In the genomic region with DNA sequence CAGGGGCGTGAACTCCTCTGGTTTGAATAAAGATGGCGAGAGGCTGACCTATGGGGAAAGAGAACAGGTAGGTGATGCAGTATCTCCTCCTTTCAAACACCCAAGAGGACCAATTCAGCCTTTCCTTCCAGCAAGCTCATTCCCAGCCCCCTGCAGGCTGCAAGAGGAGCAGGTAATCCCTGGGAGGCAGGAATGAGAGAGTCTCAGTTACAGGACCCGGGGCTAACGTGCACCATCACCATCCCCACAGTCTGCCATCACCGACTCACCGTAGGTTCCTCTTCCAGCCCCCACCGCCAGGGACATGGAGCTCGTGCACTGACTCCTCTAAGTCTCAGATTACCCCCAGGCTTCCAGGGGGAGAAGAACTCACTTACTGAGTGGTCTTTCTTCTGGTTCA, we compare ENCODE assay signal across 15 cellular contexts. TPM values are rescaled to one million over a fixed set of nuclear protein-coding genes. Genes with fewer than 3 reads are reported as not detected.
A peak's percentile ranks its signal among the peaks of the same experiment; 100 is the strongest.
DNase-seq lines count a peak whose midpoint lies in the region; ATAC-seq, FAIRE-seq and TF ChIP-seq lines count a peak whose summit lies in the region.
"Had no signal": no experiment of that assay in that cellular context is flagged by ENCODE, and none has a peak within 500 bp of the region (broad histone marks: within the 10 kb centered on the region; RNA-seq: fewer than 3 reads in every experiment).

No MANE protein-coding gene starts in this region.

- no peak overlapping the region for H4K91ac ChIP-seq in H9 (ENCODE audit: insufficient read length, low read depth, low read length)

- no peak overlapping the region for H2AK5ac ChIP-seq in H9 (ENCODE audit: insufficient read length, low read length)

- no peaks in the 10 kb centered on the region for H3K27me3 Mint-ChIP-seq in H9 (ENCODE audit: low read depth)
- no peaks in the 10 kb centered on the region; the same call in 1 of the 2 replicates for H3K27me3 Mint-ChIP-seq in WTC11 (ENCODE audit: low read depth)

- H3K36me3 Mint-ChIP-seq in H9 (ENCODE audit: insufficient read depth in 1 of 3, low read depth in 3 of 3) = no peaks in the 10 kb centered on the region
- no peaks in the 10 kb centered on the region for H3K36me3 Mint-ChIP-seq in WTC11
- H3K36me3 Mint-ChIP-seq: CD8-positive, alpha-beta T cell had no signal

- no peak overlapping the region for H2BK15ac ChIP-seq in H9 (ENCODE audit: low read depth, low read length)

- H3K23me2 ChIP-seq in H9 (ENCODE audit: insufficient read length, low read depth, low read length, poor library complexity, severe bottlenecking) = no peaks in the 10 kb centered on the region

- H3K18ac ChIP-seq in H9 (ENCODE audit: insufficient read length, low read depth, low read length) = no peak overlapping the region

- no peak overlapping the region for H3K4me3 Mint-ChIP-seq in H9
- H3K4me3 Mint-ChIP-seq in WTC11 = no peak overlapping the region
- H3K4me3 Mint-ChIP-seq: CD8-positive, alpha-beta T cell had no signal

- no peaks in the 10 kb centered on the region for H4K20me1 ChIP-seq in H9 (ENCODE audit: control insufficient read depth, insufficient read depth, insufficient read length)

- H3K9me3 ChIP-seq in A549 = 0 out of 3 replicates have a peak, but pooled peaks cover 6% of the 10 kb centered on the region
- no peaks in the 10 kb centered on the region for H3K9me3 ChIP-seq in H9 (ENCODE audit: control insufficient read depth, low read depth, low read length)

- no peak overlapping the region for H3T11ph ChIP-seq in H9 (ENCODE audit: low read length)

- H3K4me1 Mint-ChIP-seq in H9 (peaks cover 18 to 21% of the 10 kb centered on the region in 2 experiments), WTC11 (peaks cover 23% of the 10 kb centered on the region)

- H2BK20ac ChIP-seq in H9 (ENCODE audit: low read depth, low read length, poor library complexity, severe bottlenecking) = no peak overlapping the region

- H3K4me1 ChIP-seq in A549 = peaks cover 50% of the 10 kb centered on the region
- H3K4me1 ChIP-seq in H9 (ENCODE audit: insufficient read depth, low read length) = peaks cover 6% of the 10 kb centered on the region; the same call in 1 of the 2 replicates

- H3K79me1 ChIP-seq in H9 (ENCODE audit: insufficient read depth, low read depth, low read length, poor library complexity, severe bottlenecking) = no peaks in the 10 kb centered on the region

- H3K27ac ChIP-seq in A549 (peak overlapping the region; percentile 48 to 89), H9 (ENCODE audit: insufficient read length, low read depth, low read length) (no peak overlapping the region)
- H3K27ac ChIP-seq: GM23248 had no signal

- DNase-seq in A549 (ENCODE audit: low read depth in 1 of 2, low spot score in 1 of 2) = peak in 1 of 2 experiments; percentile 13
- peak; percentile 52 for DNase-seq in H9
- DNase-seq in WTC11 (ENCODE audit: low spot score) = no peak
- DNase-seq in islet precursor cell = peak; percentile 57
- no peak for DNase-seq in DMS114 treated with DMSO at 0.1 percent for 48 hours (lab: John Stamatoyannopoulos, UW; ENCODE audit: unreplicated experiment)
- DNase-seq in nucleus accumbens (lab: John Stamatoyannopoulos, UW) = no peak
- DNase-seq: GF-D8, GM23248, Karpas-422, NCI-H2029, NCI-H524 treated with DMSO at 0.1 percent for 48 hours, PC-3, SK-N-SH had no signal

- no peak overlapping the region for H3K14ac ChIP-seq in H9 (ENCODE audit: insufficient read depth, low read length)

- no peak overlapping the region for H3K27ac Mint-ChIP-seq in H9
- no peak overlapping the region for H3K27ac Mint-ChIP-seq in WTC11
- H3K27ac Mint-ChIP-seq: CD8-positive, alpha-beta T cell had no signal

- TF ChIP-seq POLR2A in A549 (IDR thresholded peaks at IDR 0.05; ENCODE audit: low read length) = no peak

- no peak for FAIRE-seq in A549 (lab: Jason Lieb, UNC)

- no peak for ATAC-seq in A549
- ATAC-seq in WTC11 = peak; percentile 75
- ATAC-seq in HG02970 (IDR thresholded peaks at IDR 0.05; ENCODE audit: low FRiP score, unreplicated experiment) = no peak
- ATAC-seq: CD8-positive, alpha-beta T cell; PC-3 had no signal

- H3K23ac ChIP-seq in H9 (ENCODE audit: insufficient read length, low read depth, low read length) = no peak overlapping the region

- no peak overlapping the region for H3K4ac ChIP-seq in H9 (ENCODE audit: low read depth, low read length)

- 83% methylated on average over 8 of the region's 8 CpGs for WGBS in A549 (ENCODE audit: missing lambda C conversion rate)
- WGBS in H9 (ENCODE audit: extremely low coverage, insufficient read length, low lambda C conversion rate) = no CpG with 5 or more reads among the region's 8 CpGs

- TF ChIP-seq CTCF in A549 (IDR thresholded peaks at IDR 0.05) (no peak), H9 (conservative IDR thresholded peaks at IDR 0.05) (peak; percentile 45; the same call in 2 of the 3 replicates), WTC11 (IDR thresholded peaks at IDR 0.05) (no peak)

- no peak overlapping the region for H4K8ac ChIP-seq in H9 (replicated peaks; ENCODE audit: insufficient read length, low read depth, low read length)

- no peak overlapping the region for H3K56ac ChIP-seq in H9 (ENCODE audit: insufficient read length, low read depth, low read length)

- no peak overlapping the region for H3K9ac ChIP-seq in H9 (ENCODE audit: extremely low read depth, insufficient read length, low read length)
- H3K9ac ChIP-seq: GM23248, SK-N-SH had no signal

- no peak for TF ChIP-seq RAD21 in A549 (conservative IDR thresholded peaks at IDR 0.05 in 1 of 2, IDR thresholded peaks at IDR 0.05 in 1 of 2)

- H2BK5ac ChIP-seq in H9 (ENCODE audit: insufficient read length, low read length) = no peak overlapping the region

- H3K4me3 ChIP-seq in A549 = no peak overlapping the region
- H3K4me3 ChIP-seq: GM23248 had no signal

- TF ChIP-seq EP300 in A549 (IDR thresholded peaks at IDR 0.05) = no peak

- no peaks in the 10 kb centered on the region for H3K79me2 ChIP-seq in H9 (ENCODE audit: insufficient read depth, low read length)

- CTCF ChIA-PET in A549 (lab: Yijun Ruan, JAX) (interaction anchor here (0.6 to 10.8 kb wide), 13 partner anchors 8 to 825 kb away, joined by 3 to 81 read pairs (median 4); partner anchors contain the start of gene EHD3), WTC11 (lab: Charles Lee) (interaction anchor here (0.7 to 2.5 kb wide), 10 partner anchors 8 to 342 kb away, joined by 3 to 7 read pairs (median 4); no protein-coding TSS in a partner anchor)

- POLR2A ChIA-PET in A549 (lab: Yijun Ruan, JAX) = no interaction called here
- POLR2A ChIA-PET in WTC11 (lab: Charles Lee) = no interaction called here

- no peaks in the 10 kb centered on the region for H3K27me3 ChIP-seq in H9 (ENCODE audit: insufficient read depth, low read length)

- H2BK120ac ChIP-seq in H9 (ENCODE audit: low read depth, low read length, poor library complexity, severe bottlenecking) = no peak overlapping the region

- H3K9me3 Mint-ChIP-seq in H9 = no peaks in the 10 kb centered on the region
- H3K9me3 Mint-ChIP-seq in WTC11 = no peaks in the 10 kb centered on the region
- H3K9me3 Mint-ChIP-seq: CD8-positive, alpha-beta T cell had no signal

- H2BK12ac ChIP-seq in H9 (ENCODE audit: insufficient read length, low read depth, low read length) = no peak overlapping the region

- no peak overlapping the region for H2AFZ ChIP-seq in H9 (ENCODE audit: low read length)
- H2AFZ ChIP-seq: GM23248 had no signal

- no peak overlapping the region for H4K5ac ChIP-seq in H9 (ENCODE audit: insufficient read length, low read depth, low read length)

- H3K4me2 ChIP-seq in A549 (no peak overlapping the region), H9 (ENCODE audit: insufficient read depth, insufficient read length, low read length) (no peak overlapping the region)
- H3K4me2 ChIP-seq: SK-N-SH had no signal

TF ChIP-seq in A549, 52 proteins besides CTCF, POLR2A, EP300 and RAD21 (continues in another document):
- TF ChIP-seq ESRRA (IDR thresholded peaks at IDR 0.05; ENCODE audit: borderline replicate concordance, low read length) (no peak), RFX5 (IDR thresholded peaks at IDR 0.05) (no peak), E2F6 (IDR thresholded peaks at IDR 0.05; ENCODE audit: borderline replicate concordance, low read depth) (no peak)
- TF ChIP-seq, protein P1, sequence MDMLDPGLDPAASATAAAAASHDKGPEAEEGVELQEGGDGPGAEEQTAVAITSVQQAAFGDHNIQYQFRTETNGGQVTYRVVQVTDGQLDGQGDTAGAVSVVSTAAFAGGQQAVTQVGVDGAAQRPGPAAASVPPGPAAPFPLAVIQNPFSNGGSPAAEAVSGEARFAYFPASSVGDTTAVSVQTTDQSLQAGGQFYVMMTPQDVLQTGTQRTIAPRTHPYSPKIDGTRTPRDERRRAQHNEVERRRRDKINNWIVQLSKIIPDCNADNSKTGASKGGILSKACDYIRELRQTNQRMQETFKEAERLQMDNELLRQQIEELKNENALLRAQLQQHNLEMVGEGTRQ (IDR thresholded peaks at IDR 0.05) = no peak

TF ChIP-seq in WTC11, 78 proteins besides CTCF, POLR2A, EP300 and RAD21 (continues in another document):
- TF ChIP-seq CREB1 (CRISPR knock-in tag; IDR thresholded peaks at IDR 0.05) (no peak), ZNF512 (CRISPR knock-in tag; IDR thresholded peaks at IDR 0.05; ENCODE audit: borderline replicate concordance) (no peak), PRRX2 (CRISPR knock-in tag; IDR thresholded peaks at IDR 0.05) (no peak), SOX15 (CRISPR knock-in tag; IDR thresholded peaks at IDR 0.05) (no peak), NFYB (CRISPR knock-in tag; conservative IDR thresholded peaks at IDR 0.05; ENCODE audit: low read depth) (no peak)

RNA-seq across cellular contexts. Expression of gene XDH, which starts 26.7 kb away (rescaled TPM):
- polyA plus RNA-seq in A549 (2011; rRNA removed) (1.0 and 1.1 TPM in 2 replicates), A549 (2017; fragmentation: RNase III; extraction: RNeasy Plus Mini Kit Qiagen cat#74134 plus additional on column Dnase treatment) (0.71 to 1.0 TPM (median 0.88 TPM) in 3 replicates)
- polyA plus RNA-seq in A549 (2012; cell fraction: cytosol; rRNA removed) = 0.61 and 0.73 TPM in 2 replicates
- 1.0 and 1.8 TPM in 2 replicates for polyA plus RNA-seq in A549 (2012; cell fraction: nucleus; rRNA removed)
- 1.1 and 1.3 TPM in 2 replicates for polyA minus RNA-seq in A549 (2011; rRNA and poly(A)+ RNA removed)
- total RNA-seq in H9 (2021) (1.4 and 1.6 TPM in 2 replicates), WTC11 (2021) (3.0 to 3.7 TPM (median 3.7 TPM) in 3 replicates)
- total RNA-seq: CD8-positive, alpha-beta T cell had no signal

Comparison
In these comparisons a context has a peak if more than half of its experiments do, and no peak if none do; other contexts are left out.
1. DNase-seq: peak in H9 (single experiment) and islet precursor cell (single experiment); none in WTC11 (single experiment), DMS114 treated with DMSO at 0.1 percent for 48 hours (single experiment) and nucleus accumbens (0 of 56).